15 cellular contexts compared by ENCODE assay signal in genomic region chr5:3377831-3378230, GRCh38.
A peak's percentile ranks its signal among the peaks of the same experiment; 100 is the strongest.
DNase-seq lines count a peak whose midpoint lies in the region; ATAC-seq and TF ChIP-seq lines count a peak whose summit lies in the region.
"Had no signal": no experiment of that assay in that cellular context is flagged by ENCODE, and none has a peak within 500 bp of the region (broad histone marks: within the 10 kb centered on the region; RNA-seq: fewer than 3 reads in every experiment).

No MANE protein-coding gene starts in this region.

- DNase-seq in IMR-90 (no peak), chondrocyte (ENCODE audit: low spot score) (peak; percentile 36), osteocyte (ENCODE audit: extremely low spot score, unreplicated experiment) (peak; percentile 68), type B pancreatic cell (ENCODE audit: extremely low spot score, unreplicated experiment) (peak; percentile 15), hippocampal formation (lab: John Stamatoyannopoulos, UW) (no peak), superior temporal gyrus (ENCODE audit: extremely low spot score) (no peak), cortex of kidney (lab: John Stamatoyannopoulos, UW) (no peak)
- DNase-seq: ACHN; BE2C; C1 segment of cervical spinal cord; CD4-positive, CD25-positive, alpha-beta regulatory T cell; CD8-positive, alpha-beta memory T cell; COR-L47; GM23248; HCEC 1CT had no signal

- WGBS in IMR-90 (ENCODE audit: extremely low coverage in 2 of 2, insufficient read length in 1 of 2), 2 experiments = no CpG with 5 or more reads among the region's 5 CpGs

- H3K27me3 Mint-ChIP-seq in chondrocyte (ENCODE audit: low read depth) (no peaks in the 10 kb centered on the region), osteocyte (ENCODE audit: unreplicated experiment) (no peaks in the 10 kb centered on the region), type B pancreatic cell (peaks cover 20% of the 10 kb centered on the region)
- H3K27me3 Mint-ChIP-seq: CD4-positive, CD25-positive, alpha-beta regulatory T cell; CD8-positive, alpha-beta memory T cell had no signal

- H3K56ac ChIP-seq in IMR-90 (ENCODE audit: extremely low read depth, insufficient read depth, low read length) = no peak overlapping the region

- BruUV-seq in IMR-90 (replicated peaks; lab: Mats Ljungman, UMichigan) = no TSS peak

- no peak overlapping the region for H4K8ac ChIP-seq in IMR-90 (ENCODE audit: low read depth in 2 of 2, low read length in 2 of 2)

- no peaks in the 10 kb centered on the region for H3K36me3 ChIP-seq in IMR-90 (ENCODE audit: control insufficient read depth, insufficient read depth, low read length)
- H3K36me3 ChIP-seq: BE2C had no signal

- peak overlapping the region; percentile 65 for H2AK9ac ChIP-seq in IMR-90 (replicated peaks; ENCODE audit: low read depth, low read length, poor library complexity)

- H2BK15ac ChIP-seq in IMR-90 (ENCODE audit: low read depth, low read length) = no peak overlapping the region

- no peak overlapping the region for H2AFZ ChIP-seq in IMR-90 (replicated peaks; ENCODE audit: low read length, poor library complexity)
- H2AFZ ChIP-seq: GM23248 had no signal

- no peak overlapping the region for H3K27ac ChIP-seq in IMR-90 (ENCODE audit: insufficient read depth, low read length)
- H3K27ac ChIP-seq: GM23248 had no signal

- no peak overlapping the region for H3K4me2 ChIP-seq in IMR-90 (ENCODE audit: low read depth, low read length)

- H3K4me1 Mint-ChIP-seq in chondrocyte (ENCODE audit: low read depth) (no peaks in the 10 kb centered on the region), osteocyte (ENCODE audit: unreplicated experiment) (no peaks in the 10 kb centered on the region), type B pancreatic cell (ENCODE audit: unreplicated experiment) (no peaks in the 10 kb centered on the region)
- H3K4me1 Mint-ChIP-seq: CD4-positive, CD25-positive, alpha-beta regulatory T cell; CD8-positive, alpha-beta memory T cell had no signal

- no peak overlapping the region for H3K4me3 ChIP-seq in IMR-90 (ENCODE audit: insufficient read depth, low read depth, low read length)
- H3K4me3 ChIP-seq: GM23248 had no signal

- ATAC-seq in IMR-90 (ENCODE audit: low read depth) = no peak

- H2BK5ac ChIP-seq in IMR-90 (ENCODE audit: low read depth, low read length, poor library complexity, severe bottlenecking) = no peak overlapping the region

- H3K79me1 ChIP-seq in IMR-90 (ENCODE audit: low read depth in 1 of 2, low read length in 2 of 2) = no peaks in the 10 kb centered on the region

- intact Hi-C loops in IMR-90 (cut with micrococcal nuclease) = no loop called here

- no peak for TF ChIP-seq POLR2A in IMR-90 (IDR thresholded peaks at IDR 0.05; ENCODE audit: low read depth, low read length)

- no peaks in the 10 kb centered on the region for H3K4me1 ChIP-seq in IMR-90 (ENCODE audit: control insufficient read depth, insufficient read depth, low read length)
- H3K4me1 ChIP-seq: BE2C had no signal

- in situ Hi-C loops in IMR-90 (cut with MboI; ENCODE audit: low sequenced_read_pairs) = no loop called here

- H3K27me3 ChIP-seq in IMR-90 (ENCODE audit: control insufficient read depth, insufficient read depth, low read length) = no peaks in the 10 kb centered on the region
- H3K27me3 ChIP-seq: BE2C had no signal

- no peak overlapping the region for H4K5ac ChIP-seq in IMR-90 (ENCODE audit: low read depth, low read length)

- TF ChIP-seq CTCF in IMR-90 (conservative IDR thresholded peaks at IDR 0.05; ENCODE audit: low read depth, low read length) = no peak
- no peak for TF ChIP-seq CTCF in chondrocyte (IDR thresholded peaks at IDR 0.05)
- TF ChIP-seq CTCF in osteocyte (IDR thresholded peaks at IDR 0.05) = no peak
- TF ChIP-seq CTCF in type B pancreatic cell (conservative IDR thresholded peaks at IDR 0.05) = no peak

- H3K18ac ChIP-seq in IMR-90 (ENCODE audit: low read depth, low read length) = no peak overlapping the region

- no peaks in the 10 kb centered on the region for H3K9me1 ChIP-seq in IMR-90 (ENCODE audit: insufficient read depth, low read length)

- no peak overlapping the region for H2BK20ac ChIP-seq in IMR-90 (ENCODE audit: low read depth, low read length)

- TF ChIP-seq RAD21 in IMR-90 (IDR thresholded peaks at IDR 0.05; ENCODE audit: low read length) = no peak

- H2BK120ac ChIP-seq in IMR-90 (ENCODE audit: low read depth, low read length) = no peak overlapping the region

- H3K9me3 ChIP-seq in IMR-90 (ENCODE audit: control insufficient read depth, insufficient read depth, low read length) = peaks cover 44% of the 10 kb centered on the region
- H3K9me3 ChIP-seq: BE2C had no signal

- H3K14ac ChIP-seq in IMR-90 (replicated peaks; ENCODE audit: low read depth, low read length) = no peak overlapping the region

- no peaks in the 10 kb centered on the region for H4K20me1 ChIP-seq in IMR-90 (ENCODE audit: insufficient read depth, low read length)

- no peak overlapping the region for H3K23ac ChIP-seq in IMR-90 (ENCODE audit: low read depth, low read length)

- H2AK5ac ChIP-seq in IMR-90 (ENCODE audit: low read depth, low read length) = no peak overlapping the region

- H3K4me3 Mint-ChIP-seq in chondrocyte (ENCODE audit: unreplicated experiment) = no peak overlapping the region
- no peak overlapping the region for H3K4me3 Mint-ChIP-seq in osteocyte (ENCODE audit: unreplicated experiment)
- H3K4me3 Mint-ChIP-seq in type B pancreatic cell = no peak overlapping the region
- H3K4me3 Mint-ChIP-seq: CD8-positive, alpha-beta memory T cell had no signal

- no peak overlapping the region for H3K9ac ChIP-seq in IMR-90 (ENCODE audit: low read depth, low read length)
- H3K9ac ChIP-seq: GM23248 had no signal

- CTCF ChIA-PET in IMR-90 (lab: Yijun Ruan, JAX) = no interaction called here

- H3K27ac Mint-ChIP-seq in chondrocyte (ENCODE audit: unreplicated experiment) (no peak overlapping the region), osteocyte (ENCODE audit: unreplicated experiment) (no peak overlapping the region), type B pancreatic cell (no peak overlapping the region)
- H3K27ac Mint-ChIP-seq: CD4-positive, CD25-positive, alpha-beta regulatory T cell; CD8-positive, alpha-beta memory T cell had no signal

- H3K36me3 Mint-ChIP-seq in chondrocyte (ENCODE audit: low read depth) (no peaks in the 10 kb centered on the region), osteocyte (ENCODE audit: unreplicated experiment) (no peaks in the 10 kb centered on the region), type B pancreatic cell (no peaks in the 10 kb centered on the region)
- H3K36me3 Mint-ChIP-seq: CD4-positive, CD25-positive, alpha-beta regulatory T cell; CD8-positive, alpha-beta memory T cell had no signal

- H3K9me3 Mint-ChIP-seq in chondrocyte (ENCODE audit: low read depth) (peaks cover 25% of the 10 kb centered on the region), osteocyte (ENCODE audit: unreplicated experiment) (peaks cover 46% of the 10 kb centered on the region), type B pancreatic cell (peaks cover 4% of the 10 kb centered on the region)

- no peak overlapping the region for H3K4ac ChIP-seq in IMR-90 (ENCODE audit: low read depth, low read length)

- no peak overlapping the region for H4K91ac ChIP-seq in IMR-90 (ENCODE audit: insufficient read depth, low read depth, low read length)

- dilution Hi-C loops in IMR-90 (cut with HindIII; ENCODE audit: low sequenced_read_pairs, unreplicated experiment) = no loop called here

- POLR2A ChIA-PET in IMR-90 (lab: Charles Lee; ENCODE audit: unreplicated experiment) = no interaction called here

TF ChIP-seq in IMR-90, 13 proteins besides CTCF, POLR2A, EP300 and RAD21:
- no peak for TF ChIP-seq NFE2L2 (IDR thresholded peaks at IDR 0.05; ENCODE audit: low read depth, low read length)
- TF ChIP-seq BHLHE40 (IDR thresholded peaks at IDR 0.05; ENCODE audit: low read depth, low read length) = no peak
- no peak for TF ChIP-seq SMC3 (IDR thresholded peaks at IDR 0.05; ENCODE audit: low read depth, low read length)
- no peak for TF ChIP-seq CHD1 (IDR thresholded peaks at IDR 0.05; ENCODE audit: low read depth, low read length)
- TF ChIP-seq USF2 (IDR thresholded peaks at IDR 0.05; ENCODE audit: low read depth, low read length) = no peak
- no peak for TF ChIP-seq RCOR1 (IDR thresholded peaks at IDR 0.05; ENCODE audit: insufficient replicate concordance, low read length)
- TF ChIP-seq RFX5 (IDR thresholded peaks at IDR 0.05; ENCODE audit: low read depth, low read length) = no peak
TF ChIP-seq in IMR-90: peak in this region for 0.

Comparison
In these comparisons a context has a peak if more than half of its experiments do, and no peak if none do; other contexts are left out.
1. DNase-seq: peak in chondrocyte (single experiment), osteocyte (single experiment) and type B pancreatic cell (single experiment); none in IMR-90 (single experiment), hippocampal formation (0 of 2), superior temporal gyrus (single experiment) and cortex of kidney (single experiment).